14 cellular contexts compared by ENCODE assay signal in genomic region chr7:154640266-154640865, GRCh38.
DNase-seq lines count a peak whose midpoint lies in the region; ATAC-seq and TF ChIP-seq lines count a peak whose summit lies in the region.
"Had no signal": no experiment of that assay in that cellular context is flagged by ENCODE, and none has a peak within 500 bp of the region (broad histone marks: within the 10 kb centered on the region; RNA-seq: fewer than 3 reads in every experiment).

No MANE protein-coding gene starts in this region.

- H3K27ac ChIP-seq in mesendoderm (ENCODE audit: low read depth, low read length), result no peak overlapping the region

- no peak overlapping the region for H4K8ac ChIP-seq in mesendoderm (ENCODE audit: low read depth, low read length)

- no peaks in the 10 kb centered on the region for H3K9me3 ChIP-seq in HAP-1

- TF ChIP-seq EP300 in Ishikawa (IDR thresholded peaks at IDR 0.05; ENCODE audit: borderline replicate concordance), result no peak

- H3K79me2 ChIP-seq in mesendoderm (ENCODE audit: control insufficient read depth, insufficient read depth, low read length), result no peaks in the 10 kb centered on the region

- H3K27me3 ChIP-seq in mesendoderm (ENCODE audit: insufficient read depth, low read length, poor library complexity), result no peaks in the 10 kb centered on the region
- H3K27me3 ChIP-seq in HAP-1 (ENCODE audit: low read depth), result no peaks in the 10 kb centered on the region

- peak; percentile 19; the same call in 1 of the 2 replicates for TF ChIP-seq RAD21 in Ishikawa (IDR thresholded peaks at IDR 0.05; ENCODE audit: low read depth)

- H3K36me3 ChIP-seq in mesendoderm (ENCODE audit: control insufficient read depth, insufficient read depth, low read length), result no peaks in the 10 kb centered on the region
- no peaks in the 10 kb centered on the region for H3K36me3 ChIP-seq in HAP-1 (replicated peaks)

- H3K23ac ChIP-seq in mesendoderm (ENCODE audit: low read length), result no peak overlapping the region

- no peak overlapping the region for H2AK5ac ChIP-seq in mesendoderm (ENCODE audit: low read length)

- no peak overlapping the region for H3K9ac ChIP-seq in mesendoderm (ENCODE audit: low read length)

- no peak overlapping the region for H3K18ac ChIP-seq in mesendoderm (ENCODE audit: low read length)

- peak; percentile 7 for DNase-seq in COR-L47 (lab: John Stamatoyannopoulos, UW)
- DNase-seq in SK-MEL-5 (ENCODE audit: low read depth, low spot score), result peak; percentile 44
- peak; percentile 61 for DNase-seq in mesendoderm
- DNase-seq in HAP-1 (ENCODE audit: low spot score in 2 of 2), result no peak
- no peak for DNase-seq in stimulated activated naive CD4-positive, alpha-beta T cell (lab: John Stamatoyannopoulos, UW)
- DNase-seq in UCSD-AML1 (lab: John Stamatoyannopoulos, UW; ENCODE audit: unreplicated experiment), result no peak
- DNase-seq: activated CD4-positive, alpha-beta T cell treated with anti-CD3 and anti-CD28 coated beads, Interleukin-2, amount 50 U/mL, for 48 hours; activated naive CD4-positive, alpha-beta T cell treated with Interleukin-2 at 50 U/mL for 16 hours; GOT3; naive B cell; NCI-H446 treated with DMSO at 0.1 percent for 48 hours; T-helper 17 cell had no signal

- H3K4me3 ChIP-seq in mesendoderm (ENCODE audit: low read length) (no peak overlapping the region), HAP-1 (no peak overlapping the region)

- H4K5ac ChIP-seq in mesendoderm (ENCODE audit: low read length), result no peak overlapping the region

- no peak for ATAC-seq in GM18909 (IDR thresholded peaks at IDR 0.05; ENCODE audit: poor library complexity, unreplicated experiment)
- ATAC-seq: T-helper 17 cell had no signal

- no peak overlapping the region for H3K4me2 ChIP-seq in mesendoderm (ENCODE audit: low read length)

- H3K79me1 ChIP-seq in mesendoderm (ENCODE audit: low read length), result no peaks in the 10 kb centered on the region

- H2BK5ac ChIP-seq in mesendoderm (ENCODE audit: low read length), result no peak overlapping the region

- H2BK120ac ChIP-seq in mesendoderm (ENCODE audit: low read depth, low read length), result no peak overlapping the region

- H3K4me1 ChIP-seq in mesendoderm (ENCODE audit: control insufficient read depth, low read depth, low read length) (no peaks in the 10 kb centered on the region), HAP-1 (no peaks in the 10 kb centered on the region)

- no peak overlapping the region for H3K56ac ChIP-seq in mesendoderm (ENCODE audit: low read length)

- WGBS in mesendoderm (ENCODE audit: extremely low coverage, insufficient coverage, low lambda C conversion rate), result no CpG with 5 or more reads among the region's 10 CpGs

- no peak overlapping the region for H3K4ac ChIP-seq in mesendoderm (ENCODE audit: low read depth, low read length)

- in situ Hi-C loops in SK-MEL-5 (cut with HindIII; ENCODE audit: low pct_unique_long_range_greater_than_20kb, low sequenced_read_pairs) (no loop called here), HAP-1 (cut with MboI; ENCODE audit: low sequenced_read_pairs) (no loop called here)

- H2BK15ac ChIP-seq in mesendoderm (replicated peaks; ENCODE audit: low read depth), result no peak overlapping the region

TF ChIP-seq in Ishikawa, 13 proteins besides CTCF, POLR2A, EP300 and RAD21:
- TF ChIP-seq ZBTB7A (IDR thresholded peaks at IDR 0.05; ENCODE audit: low read depth) (no peak), EGR1 (IDR thresholded peaks at IDR 0.05) (no peak), TCF12 (IDR thresholded peaks at IDR 0.05; ENCODE audit: low read depth) (no peak), YY1 (IDR thresholded peaks at IDR 0.05; ENCODE audit: low read depth) (no peak), TAF1 (IDR thresholded peaks at IDR 0.05; ENCODE audit: low read depth) (no peak), USF1 (IDR thresholded peaks at IDR 0.05) (no peak), CEBPB (IDR thresholded peaks at IDR 0.05) (no peak), CREB1 (IDR thresholded peaks at IDR 0.05; ENCODE audit: low read depth) (no peak), FOXM1 (IDR thresholded peaks at IDR 0.05; ENCODE audit: borderline replicate concordance, low read depth) (no peak)

Comparison
In these comparisons a context has a peak if more than half of its experiments do, and no peak if none do; other contexts are left out.
1. DNase-seq: peak in COR-L47 (single experiment), SK-MEL-5 (single experiment) and mesendoderm (single experiment); none in HAP-1 (0 of 2), stimulated activated naive CD4-positive, alpha-beta T cell (0 of 6) and UCSD-AML1 (single experiment).